13 cellular contexts compared by ENCODE assay signal in the genomic region with DNA sequence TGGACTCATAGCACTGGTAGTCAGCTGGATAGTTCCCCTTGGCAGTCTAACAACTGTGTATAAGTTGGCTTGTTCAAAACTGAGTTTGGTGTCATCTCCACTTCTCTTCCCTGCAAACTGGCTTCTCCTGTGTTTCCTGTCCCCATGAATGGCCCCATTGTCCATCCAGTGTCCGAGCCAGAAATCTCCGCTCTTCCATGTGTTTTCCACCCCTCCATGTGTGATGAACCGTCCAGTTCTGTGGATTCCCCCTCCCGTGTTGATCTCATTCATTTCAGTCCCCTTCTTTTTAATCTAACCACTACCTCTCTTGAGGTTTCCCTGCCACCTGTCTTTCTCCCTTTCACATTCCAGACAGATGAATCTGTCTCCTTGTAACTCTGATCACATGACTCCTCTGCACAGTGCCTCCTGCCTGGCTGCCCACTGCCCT.
A peak's percentile ranks its signal among the peaks of the same experiment; 100 is the strongest.
DNase-seq lines count a peak whose midpoint lies in the region; ATAC-seq and TF ChIP-seq lines count a peak whose summit lies in the region.
"Had no signal": no experiment of that assay in that cellular context is flagged by ENCODE, and none has a peak within 500 bp of the region (broad histone marks: within the 10 kb centered on the region; RNA-seq: fewer than 3 reads in every experiment).

No MANE protein-coding gene starts in this region.

- TF ChIP-seq CTCF in hepatocyte (IDR thresholded peaks at IDR 0.05; ENCODE audit: poor library complexity), result no peak

- H3K9me2 ChIP-seq in hepatocyte (replicated peaks; ENCODE audit: insufficient read depth), result no peaks in the 10 kb centered on the region

- H4K20me1 ChIP-seq in hepatocyte (ENCODE audit: insufficient read depth, poor library complexity, severe bottlenecking), result no peaks in the 10 kb centered on the region

- H3K79me2 ChIP-seq in hepatocyte, result peaks cover 5% of the 10 kb centered on the region

- H3K9me3 ChIP-seq in hepatocyte (ENCODE audit: low read depth) (no peaks in the 10 kb centered on the region), skeletal muscle satellite cell (replicated peaks; ENCODE audit: low read length) (no peaks in the 10 kb centered on the region)
- H3K9me3 ChIP-seq: spleen had no signal

- DNase-seq in HK-2 (ENCODE audit: unreplicated experiment) (peak; percentile 52), RPMI8226 (peak; percentile 4), hepatocyte (ENCODE audit: low spot score) (no peak), NCI-H1048 (lab: John Stamatoyannopoulos, UW) (no peak), ureter (ENCODE audit: low spot score) (no peak), retina (no peak)
- DNase-seq: activated CD8-positive, alpha-beta memory T cell treated with anti-CD3 and anti-CD28 coated beads, Interleukin-2, amount 50 U/mL, for 4 hours; CD8-positive, alpha-beta memory T cell; naive thymus-derived CD4-positive, alpha-beta T cell; NCI-H1105 treated with DMSO at 0.1 percent for 48 hours; spleen had no signal

- H3K27me3 ChIP-seq in hepatocyte (no peaks in the 10 kb centered on the region), skeletal muscle satellite cell (ENCODE audit: control insufficient read depth, insufficient read depth, low read length) (no peaks in the 10 kb centered on the region)
- H3K27me3 ChIP-seq: spleen had no signal

- no peak overlapping the region for H2AFZ ChIP-seq in hepatocyte

- no peak for ATAC-seq in HG02840 (IDR thresholded peaks at IDR 0.05; ENCODE audit: low FRiP score, unreplicated experiment)
- ATAC-seq: naive thymus-derived CD4-positive, alpha-beta T cell had no signal

- peak overlapping the region; percentile 9 for H3K9ac ChIP-seq in skeletal muscle satellite cell (ENCODE audit: low read depth, low read length)

- H3K4me2 ChIP-seq in hepatocyte (no peak overlapping the region), skeletal muscle satellite cell (ENCODE audit: low read length) (peak overlapping the region; percentile 44)

- H3K4me1 ChIP-seq in hepatocyte (ENCODE audit: insufficient read depth), result peaks cover 12% of the 10 kb centered on the region
- H3K4me1 ChIP-seq in skeletal muscle satellite cell (ENCODE audit: control insufficient read depth, insufficient read depth, low read length), result peaks cover 23% of the 10 kb centered on the region
- H3K4me1 ChIP-seq: spleen had no signal

- H3K4me3 ChIP-seq in hepatocyte, result no peak overlapping the region
- H3K4me3 ChIP-seq in skeletal muscle satellite cell (ENCODE audit: low read length), result peak overlapping the region; percentile 5
- H3K4me3 ChIP-seq: spleen had no signal

- H3K27ac ChIP-seq in hepatocyte, result peak overlapping the region; percentile 5
- H3K27ac ChIP-seq: spleen had no signal

- WGBS in hepatocyte (ENCODE audit: low lambda C conversion rate, missing lambda C conversion rate), result 99% methylated on average over 4 of the region's 4 CpGs

- H3K36me3 ChIP-seq in hepatocyte (replicated peaks; ENCODE audit: insufficient read depth, low read depth) (no peaks in the 10 kb centered on the region), skeletal muscle satellite cell (ENCODE audit: insufficient read depth, low read length) (no peaks in the 10 kb centered on the region)
- H3K36me3 ChIP-seq: spleen had no signal

Comparison
In these comparisons a context has a peak if more than half of its experiments do, and no peak if none do; other contexts are left out.
1. DNase-seq: peak in HK-2 (single experiment) and RPMI8226 (single experiment); none in hepatocyte (single experiment), NCI-H1048 (single experiment), ureter (single experiment) and retina (single experiment).